ENCODE assay signal across 23 cellular contexts in the genomic region with DNA sequence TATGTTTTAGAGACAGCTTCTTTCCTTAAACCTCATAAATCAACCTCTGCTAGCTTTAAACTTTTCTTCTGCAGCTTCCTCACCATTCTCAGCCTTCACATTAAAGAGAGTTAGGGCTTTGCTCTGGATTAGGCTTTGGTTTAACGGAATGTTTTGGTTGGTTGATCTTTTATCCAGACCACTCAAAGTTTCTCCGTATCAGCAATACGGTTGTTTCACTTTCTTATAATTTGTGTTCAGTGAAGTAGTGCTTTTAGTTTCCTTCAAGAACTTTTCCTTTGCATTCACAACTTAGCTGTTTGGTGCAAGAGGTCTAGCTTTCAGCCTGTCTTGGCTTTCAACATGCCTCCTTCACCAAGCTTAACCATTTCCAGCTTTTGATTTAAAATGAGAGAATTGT.
"Had no signal": no experiment of that assay in that cellular context is flagged by ENCODE, and none has a peak within 500 bp of the region (broad histone marks: within the 10 kb centered on the region; RNA-seq: fewer than 3 reads in every experiment).

No MANE protein-coding gene starts in this region.

- DNase-seq: activated CD4-positive, alpha-beta T cell treated with anti-CD3 and anti-CD28 coated beads for 1 hour; activated CD8-positive, alpha-beta memory T cell treated with anti-CD3 and anti-CD28 coated beads, Interleukin-2, amount 10 ng/mL, durations not matched to agents 7 days and 5 days; activated CD8-positive, alpha-beta T cell treated with anti-CD3 and anti-CD28 coated beads for 36 hours; activated effector memory CD4-positive, alpha-beta T cell treated with Interleukin-2 at 50 U/mL for 16 hours; activated naive CD4-positive, alpha-beta T cell treated with anti-CD3 and anti-CD28 coated beads for 36 hours; activated T-cell treated with anti-CD3 and anti-CD28 coated beads for 4 hours; aorta; effector CD4-positive, alpha-beta T cell; foreskin fibroblast; lower lobe of right lung; naive B cell; occipital lobe; small intestine; stimulated activated CD4-positive, alpha-beta T cell treated with anti-CD3 and anti-CD28 coated beads, Interleukin-2, amount 100 ng/mL, for 24 hours; stimulated activated naive CD8-positive, alpha-beta T cell treated with anti-CD3 and anti-CD28 coated beads, Interleukin-15, amount 100 ng/mL, for 72 hours; T-helper 9 cell; tibial artery had no signal

- H3K9me3 Mint-ChIP-seq: activated CD8-positive, alpha-beta T cell treated with anti-CD3 and anti-CD28 coated beads for 36 hours; activated naive CD4-positive, alpha-beta T cell treated with anti-CD3 and anti-CD28 coated beads for 36 hours; brain; dendritic cell treated with granulocyte-macrophage colony-stimulating factor and Interleukin-4, amounts not matched to agents 40 ng/mL and 50 ng/mL, for 4 days; naive B cell; neural crest cell; stimulated activated effector memory CD8-positive, alpha-beta T cell treated with anti-CD3 and anti-CD28 coated beads, Interleukin-12 subunit alpha, Interleukin-12 subunit beta, amount 100 ng/mL, for 72 hours; stimulated activated naive CD8-positive, alpha-beta T cell treated with anti-CD3 and anti-CD28 coated beads, Interleukin-15, amount 100 ng/mL, for 72 hours had no signal

- H3K4me3 ChIP-seq: lower lobe of right lung, tibial artery had no signal

- H3K27ac Mint-ChIP-seq: activated CD8-positive, alpha-beta memory T cell treated with anti-CD3 and anti-CD28 coated beads, Interleukin-2, amount 10 ng/mL, durations not matched to agents 7 days and 5 days; activated CD8-positive, alpha-beta T cell treated with anti-CD3 and anti-CD28 coated beads for 36 hours; activated naive CD4-positive, alpha-beta T cell treated with anti-CD3 and anti-CD28 coated beads for 36 hours; dendritic cell treated with granulocyte-macrophage colony-stimulating factor and Interleukin-4, amounts not matched to agents 40 ng/mL and 50 ng/mL, for 4 days; naive B cell; stimulated activated effector memory CD8-positive, alpha-beta T cell treated with anti-CD3 and anti-CD28 coated beads, Interleukin-12 subunit alpha, Interleukin-12 subunit beta, amount 100 ng/mL, for 72 hours had no signal

- H3K9me3 ChIP-seq: lower lobe of right lung, tibial artery had no signal

- H3K4me3 Mint-ChIP-seq: activated CD8-positive, alpha-beta memory T cell treated with anti-CD3 and anti-CD28 coated beads, Interleukin-2, amount 10 ng/mL, durations not matched to agents 7 days and 5 days; activated CD8-positive, alpha-beta T cell treated with anti-CD3 and anti-CD28 coated beads for 36 hours; activated naive CD4-positive, alpha-beta T cell treated with anti-CD3 and anti-CD28 coated beads for 36 hours; brain; dendritic cell treated with granulocyte-macrophage colony-stimulating factor and Interleukin-4, amounts not matched to agents 40 ng/mL and 50 ng/mL, for 4 days; naive B cell; neural crest cell; stimulated activated effector memory CD8-positive, alpha-beta T cell treated with anti-CD3 and anti-CD28 coated beads, Interleukin-12 subunit alpha, Interleukin-12 subunit beta, amount 100 ng/mL, for 72 hours; stimulated activated naive CD8-positive, alpha-beta T cell treated with anti-CD3 and anti-CD28 coated beads, Interleukin-15, amount 100 ng/mL, for 72 hours had no signal

- H3K27me3 ChIP-seq: tibial artery had no signal

- H3K4me1 ChIP-seq: lower lobe of right lung, tibial artery had no signal

- H3K4me1 Mint-ChIP-seq: brain; naive B cell; neural crest cell; stimulated activated effector memory CD8-positive, alpha-beta T cell treated with anti-CD3 and anti-CD28 coated beads, Interleukin-12 subunit alpha, Interleukin-12 subunit beta, amount 100 ng/mL, for 72 hours had no signal

- H3K27ac ChIP-seq: lower lobe of right lung, tibial artery had no signal

- H3K27me3 Mint-ChIP-seq: activated CD8-positive, alpha-beta memory T cell treated with anti-CD3 and anti-CD28 coated beads, Interleukin-2, amount 10 ng/mL, durations not matched to agents 7 days and 5 days; activated CD8-positive, alpha-beta T cell treated with anti-CD3 and anti-CD28 coated beads for 36 hours; brain; dendritic cell treated with granulocyte-macrophage colony-stimulating factor and Interleukin-4, amounts not matched to agents 40 ng/mL and 50 ng/mL, for 4 days; naive B cell; stimulated activated naive CD8-positive, alpha-beta T cell treated with anti-CD3 and anti-CD28 coated beads, Interleukin-15, amount 100 ng/mL, for 72 hours had no signal

- ATAC-seq: activated CD8-positive, alpha-beta memory T cell treated with anti-CD3 and anti-CD28 coated beads, Interleukin-2, amount 10 ng/mL, durations not matched to agents 7 days and 5 days; activated CD8-positive, alpha-beta T cell treated with anti-CD3 and anti-CD28 coated beads for 36 hours; left lobe of liver; lower lobe of right lung; sciatic nerve; stimulated activated effector memory CD8-positive, alpha-beta T cell treated with anti-CD3 and anti-CD28 coated beads, Interleukin-12 subunit alpha, Interleukin-12 subunit beta, amount 100 ng/mL, for 72 hours; stimulated activated naive CD8-positive, alpha-beta T cell treated with anti-CD3 and anti-CD28 coated beads, Interleukin-15, amount 100 ng/mL, for 72 hours had no signal
